ENCODE assay signal across 13 cellular contexts in genomic region chr13:19713186-19713965, GRCh38.
DNase-seq lines count a peak whose midpoint lies in the region; ATAC-seq and TF ChIP-seq lines count a peak whose summit lies in the region.
"Had no signal": no experiment of that assay in that cellular context is flagged by ENCODE, and none has a peak within 500 bp of the region (broad histone marks: within the 10 kb centered on the region; RNA-seq: fewer than 3 reads in every experiment).

No MANE protein-coding gene starts in this region.

- no peak for DNase-seq in activated T-cell treated with anti-CD3 and anti-CD28 coated beads, Interleukin-2, amount 50 U/mL, for 24 hours
- no peak for DNase-seq in activated T-cell treated with anti-CD3 and anti-CD28 coated beads, Interleukin-2, amount 50 U/mL, for 48 hours
- DNase-seq in PC-3 (peak; percentile 46), choroid plexus epithelial cell (ENCODE audit: low read depth) (peak; percentile 86), retinal pigment epithelial cell (ENCODE audit: low read depth) (peak; percentile 8), NCI-H1417 treated with DMSO at 0.1 percent for 48 hours (lab: John Stamatoyannopoulos, UW) (no peak)
- DNase-seq in stimulated activated CD4-positive, alpha-beta T cell treated with anti-CD3 and anti-CD28 coated beads, Interleukin-4, amount 100 ng/mL, for 4 hours, result no peak
- DNase-seq: endodermal cell, kidney glomerular epithelial cell, NCI-H526 had no signal

- peak overlapping the region; percentile 87 for H3K27ac Mint-ChIP-seq in activated T-cell treated with anti-CD3 and anti-CD28 coated beads, Interleukin-2, amount 50 U/mL, for 24 hours
- H3K27ac Mint-ChIP-seq: endodermal cell; T-helper 1 cell treated with Interleukin-12 subunit alpha and Interleukin-12 subunit beta and Interleukin-4 antibody, amounts not matched to agents 30 μg/mL and 1 μg/mL, for 36 hours had no signal

- H2AFZ ChIP-seq in PC-3 (ENCODE audit: low read length), result no peak overlapping the region
- H2AFZ ChIP-seq: parathyroid adenoma had no signal

- H3K4me1 Mint-ChIP-seq in activated T-cell treated with anti-CD3 and anti-CD28 coated beads, Interleukin-2, amount 50 U/mL, for 24 hours (ENCODE audit: low read depth), result peaks cover 38% of the 10 kb centered on the region
- H3K4me1 Mint-ChIP-seq: endodermal cell had no signal

- H3K4me3 ChIP-seq in PC-3 (ENCODE audit: low read length) (no peak overlapping the region), choroid plexus epithelial cell (ENCODE audit: low read depth, low read length) (no peak overlapping the region), retinal pigment epithelial cell (ENCODE audit: low read length) (no peak overlapping the region)

- no peak; the same call in 1 of the 2 replicates for ATAC-seq in PC-3
- no peak for ATAC-seq in HG02759 (IDR thresholded peaks at IDR 0.05; ENCODE audit: unreplicated experiment)

- BruUV-seq in PC-3 (replicated peaks; lab: Mats Ljungman, UMichigan), result no TSS peak

- intact Hi-C loops in PC-3 (cut with micrococcal nuclease), result no loop called here

- peaks cover 23% of the 10 kb centered on the region; the same call in 1 of the 2 replicates for H3K36me3 ChIP-seq in PC-3 (ENCODE audit: low read depth, low read length)

- no peaks in the 10 kb centered on the region for H3K27me3 ChIP-seq in PC-3 (ENCODE audit: low read length)

- peaks cover 19% of the 10 kb centered on the region; the same call in 1 of the 2 replicates for H3K79me2 ChIP-seq in PC-3 (ENCODE audit: low read length)
- H3K79me2 ChIP-seq: parathyroid adenoma had no signal

- no peak for TF ChIP-seq CTCF in PC-3 (conservative IDR thresholded peaks at IDR 0.05; ENCODE audit: low read depth, low read length)
- TF ChIP-seq CTCF in choroid plexus epithelial cell (conservative IDR thresholded peaks at IDR 0.05; ENCODE audit: low read depth, low read length), result no peak
- TF ChIP-seq CTCF in retinal pigment epithelial cell (conservative IDR thresholded peaks at IDR 0.05; ENCODE audit: low read depth, low read length), result no peak

- H3K4me3 Mint-ChIP-seq in activated T-cell treated with anti-CD3 and anti-CD28 coated beads, Interleukin-2, amount 50 U/mL, for 24 hours, result no peak overlapping the region
- H3K4me3 Mint-ChIP-seq: endodermal cell; T-helper 1 cell treated with Interleukin-12 subunit alpha and Interleukin-12 subunit beta and Interleukin-4 antibody, amounts not matched to agents 30 μg/mL and 1 μg/mL, for 36 hours had no signal

- no peaks in the 10 kb centered on the region for H3K9me3 Mint-ChIP-seq in activated T-cell treated with anti-CD3 and anti-CD28 coated beads, Interleukin-2, amount 50 U/mL, for 24 hours
- H3K9me3 Mint-ChIP-seq: endodermal cell; T-helper 1 cell treated with Interleukin-12 subunit alpha and Interleukin-12 subunit beta and Interleukin-4 antibody, amounts not matched to agents 30 μg/mL and 1 μg/mL, for 36 hours had no signal

- H3F3A ChIP-seq in PC-3 (ENCODE audit: low read length, unreplicated experiment), result no peaks in the 10 kb centered on the region

- no peaks in the 10 kb centered on the region for H3K9me2 ChIP-seq in PC-3 (replicated peaks; ENCODE audit: low read length)

- H3K27ac ChIP-seq in PC-3 (ENCODE audit: low read length), result no peak overlapping the region
- H3K27ac ChIP-seq: parathyroid adenoma had no signal

- no peak overlapping the region for H3K4me2 ChIP-seq in PC-3 (ENCODE audit: low read length)

- peaks cover 68% of the 10 kb centered on the region for H3K36me3 Mint-ChIP-seq in activated T-cell treated with anti-CD3 and anti-CD28 coated beads, Interleukin-2, amount 50 U/mL, for 24 hours (ENCODE audit: low read depth)

- no peaks in the 10 kb centered on the region for H3K4me1 ChIP-seq in PC-3 (ENCODE audit: insufficient read depth, low read length)
- H3K4me1 ChIP-seq: parathyroid adenoma had no signal

- no peaks in the 10 kb centered on the region for H3K9me3 ChIP-seq in PC-3 (ENCODE audit: low read length)

- no peak overlapping the region for H3K9ac ChIP-seq in PC-3 (ENCODE audit: low read length)
- H3K9ac ChIP-seq: parathyroid adenoma had no signal

- H3K27me3 Mint-ChIP-seq in activated T-cell treated with anti-CD3 and anti-CD28 coated beads, Interleukin-2, amount 50 U/mL, for 24 hours, result no peaks in the 10 kb centered on the region

- POLR2A ChIA-PET in PC-3 (lab: Charles Lee; ENCODE audit: unreplicated experiment), result no interaction called here

- CTCF ChIA-PET in PC-3 (lab: Charles Lee), result no interaction called here

- H4K20me1 ChIP-seq in PC-3 (ENCODE audit: low read length), result 0 out of 2 replicates have a peak, but pooled peaks cover 9% of the 10 kb centered on the region

Comparison
In these comparisons a context has a peak if more than half of its experiments do, and no peak if none do; other contexts are left out.
1. DNase-seq: peak in PC-3 (single experiment), choroid plexus epithelial cell (single experiment) and retinal pigment epithelial cell (single experiment); none in activated T-cell treated with anti-CD3 and anti-CD28 coated beads, Interleukin-2, amount 50 U/mL, for 24 hours (single experiment), activated T-cell treated with anti-CD3 and anti-CD28 coated beads, Interleukin-2, amount 50 U/mL, for 48 hours (0 of 2), stimulated activated CD4-positive, alpha-beta T cell treated with anti-CD3 and anti-CD28 coated beads, Interleukin-4, amount 100 ng/mL, for 4 hours (0 of 2) and NCI-H1417 treated with DMSO at 0.1 percent for 48 hours (single experiment).